In genomic region chr3:65126527-65127440, GRCh38 we compare ENCODE assay signal across 1 cellular context.
TF ChIP-seq lines count a peak whose summit lies in the region.

No MANE protein-coding gene starts in this region.

TF ChIP-seq in K562, 482 proteins besides CTCF, POLR2A, EP300 and RAD21 (continued from another document):
- TF ChIP-seq MGA (IDR thresholded peaks at IDR 0.05): 0 out of 2 replicates have a peak, but pooled peaks have one; percentile 13
- TF ChIP-seq ZNF263 (CRISPR knock-in tag; IDR thresholded peaks at IDR 0.05; ENCODE audit: borderline replicate concordance): no peak
- peak; percentile 54 for TF ChIP-seq CEBPB (tag; IDR thresholded peaks at IDR 0.05)
- no peak for TF ChIP-seq RCOR1 (IDR thresholded peaks at IDR 0.05; ENCODE audit: borderline replicate concordance in 1 of 2, low read depth in 2 of 2, low read length in 2 of 2)
- peak; percentile 88 for TF ChIP-seq ATF3 (IDR thresholded peaks at IDR 0.05)
- no peak for TF ChIP-seq ATF3 (CRISPR knock-in tag; conservative IDR thresholded peaks at IDR 0.05)
TF ChIP-seq in K562: peak in this region for 10.
